Comparison of ENCODE assay signal across 22 cellular contexts in genomic region chr15:99753066-99753465, GRCh38.
"Had no signal": no experiment of that assay in that cellular context is flagged by ENCODE, and none has a peak within 500 bp of the region (broad histone marks: within the 10 kb centered on the region; RNA-seq: fewer than 3 reads in every experiment).

No MANE protein-coding gene starts in this region.

- H3K27ac Mint-ChIP-seq: activated CD4-positive, alpha-beta T cell treated with anti-CD3 and anti-CD28 coated beads for 36 hours; activated CD8-positive, alpha-beta T cell treated with anti-CD3 and anti-CD28 coated beads, Interleukin-2, amount 10 ng/mL, durations not matched to agents 7 days and 5 days; activated naive CD4-positive, alpha-beta T cell treated with anti-CD3 and anti-CD28 coated beads, Interleukin-2, amount 50 U/mL, for 24 hours; activated T-cell treated with anti-CD3 and anti-CD28 coated beads, Interleukin-2, amount 50 U/mL, for 24 hours; activated T-helper 1 cell treated with anti-CD3 and anti-CD28 coated beads, Interleukin-12 subunit alpha, Interleukin-12 subunit beta, Interleukin-2, Interleukin-4 antibody, amounts not matched to agents 30 ng/mL and 10 ng/mL and 1 ng/mL, durations not matched to agents 14 hours and 24 hours and 36 hours; T-cell had no signal

- H3K4me3 ChIP-seq: breast epithelium, SK-N-MC had no signal

- DNase-seq: activated CD4-positive, alpha-beta T cell treated with anti-CD3 and anti-CD28 coated beads for 36 hours; activated CD4-positive, alpha-beta T cell treated with anti-CD3 and anti-CD28 coated beads, Interleukin-2, amount 50 U/mL, for 4 hours; activated CD8-positive, alpha-beta memory T cell treated with anti-CD3 and anti-CD28 coated beads, Interleukin-2, amount 50 U/mL, for 48 hours; activated CD8-positive, alpha-beta T cell treated with anti-CD3 and anti-CD28 coated beads, Interleukin-2, amount 10 ng/mL, durations not matched to agents 7 days and 5 days; activated effector memory CD4-positive, alpha-beta T cell treated with Interleukin-2 at 50 U/mL for 16 hours; activated naive CD4-positive, alpha-beta T cell; activated T-cell treated with anti-CD3 and anti-CD28 coated beads, Interleukin-2, amount 50 U/mL, for 24 hours; aorta; caudate nucleus; NCI-H1048; NCI-H187; NCI-H2081; NCI-H446; RPMI8226; T-cell; T-helper 2 cell; T1000 had no signal

- H3K9me3 ChIP-seq: breast epithelium had no signal

- H3K4me3 Mint-ChIP-seq: activated CD4-positive, alpha-beta T cell treated with anti-CD3 and anti-CD28 coated beads for 36 hours; activated CD8-positive, alpha-beta T cell treated with anti-CD3 and anti-CD28 coated beads, Interleukin-2, amount 10 ng/mL, durations not matched to agents 7 days and 5 days; activated naive CD4-positive, alpha-beta T cell treated with anti-CD3 and anti-CD28 coated beads, Interleukin-2, amount 50 U/mL, for 24 hours; activated T-cell treated with anti-CD3 and anti-CD28 coated beads, Interleukin-2, amount 50 U/mL, for 24 hours; activated T-helper 1 cell treated with anti-CD3 and anti-CD28 coated beads, Interleukin-12 subunit alpha, Interleukin-12 subunit beta, Interleukin-2, Interleukin-4 antibody, amounts not matched to agents 30 ng/mL and 10 ng/mL and 1 ng/mL, durations not matched to agents 14 hours and 24 hours and 36 hours; T-cell had no signal

- H3K36me3 Mint-ChIP-seq: activated naive CD4-positive, alpha-beta T cell treated with anti-CD3 and anti-CD28 coated beads, Interleukin-2, amount 50 U/mL, for 24 hours; T-cell had no signal

- H3K36me3 ChIP-seq: breast epithelium had no signal

- H3K9me3 Mint-ChIP-seq: activated naive CD4-positive, alpha-beta T cell treated with anti-CD3 and anti-CD28 coated beads, Interleukin-2, amount 50 U/mL, for 24 hours; activated T-cell treated with anti-CD3 and anti-CD28 coated beads, Interleukin-2, amount 50 U/mL, for 24 hours; activated T-helper 1 cell treated with anti-CD3 and anti-CD28 coated beads, Interleukin-12 subunit alpha, Interleukin-12 subunit beta, Interleukin-2, Interleukin-4 antibody, amounts not matched to agents 30 ng/mL and 10 ng/mL and 1 ng/mL, durations not matched to agents 14 hours and 24 hours and 36 hours; T-cell had no signal

- H3K27me3 Mint-ChIP-seq: activated CD4-positive, alpha-beta T cell treated with anti-CD3 and anti-CD28 coated beads for 36 hours; activated naive CD4-positive, alpha-beta T cell treated with anti-CD3 and anti-CD28 coated beads, Interleukin-2, amount 50 U/mL, for 24 hours; activated T-cell treated with anti-CD3 and anti-CD28 coated beads, Interleukin-2, amount 50 U/mL, for 24 hours; T-cell had no signal

- H3K4me1 ChIP-seq: breast epithelium had no signal

- H3K27ac ChIP-seq: breast epithelium, SK-N-MC, VCaP had no signal

- H3K27me3 ChIP-seq: breast epithelium had no signal

- H3K4me1 Mint-ChIP-seq: activated CD4-positive, alpha-beta T cell treated with anti-CD3 and anti-CD28 coated beads for 36 hours had no signal
